1 cellular context compared by ENCODE assay signal in genomic region chr17:77180503-77181330, GRCh38.
TF ChIP-seq lines count a peak whose summit lies in the region.

No MANE protein-coding gene starts in this region.

TF ChIP-seq in HepG2, 621 proteins besides CTCF, POLR2A, EP300 and RAD21 (continued from another document and continues in another):
- TF ChIP-seq ZNF800 (CRISPR knock-in tag; IDR thresholded peaks at IDR 0.05): no peak
- no peak for TF ChIP-seq KDM5B (CRISPR knock-in tag; IDR thresholded peaks at IDR 0.05; ENCODE audit: borderline replicate concordance)
- no peak for TF ChIP-seq AKAP8 (CRISPR knock-in tag; IDR thresholded peaks at IDR 0.05)
- no peak for TF ChIP-seq JUN (CRISPR knock-in tag; IDR thresholded peaks at IDR 0.05)
- TF ChIP-seq, protein P1, sequence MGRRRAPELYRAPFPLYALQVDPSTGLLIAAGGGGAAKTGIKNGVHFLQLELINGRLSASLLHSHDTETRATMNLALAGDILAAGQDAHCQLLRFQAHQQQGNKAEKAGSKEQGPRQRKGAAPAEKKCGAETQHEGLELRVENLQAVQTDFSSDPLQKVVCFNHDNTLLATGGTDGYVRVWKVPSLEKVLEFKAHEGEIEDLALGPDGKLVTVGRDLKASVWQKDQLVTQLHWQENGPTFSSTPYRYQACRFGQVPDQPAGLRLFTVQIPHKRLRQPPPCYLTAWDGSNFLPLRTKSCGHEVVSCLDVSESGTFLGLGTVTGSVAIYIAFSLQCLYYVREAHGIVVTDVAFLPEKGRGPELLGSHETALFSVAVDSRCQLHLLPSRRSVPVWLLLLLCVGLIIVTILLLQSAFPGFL (CRISPR knock-in tag; IDR thresholded peaks at IDR 0.05): no peak
- TF ChIP-seq SOX13 (IDR thresholded peaks at IDR 0.05): no peak
- TF ChIP-seq SOX13 (CRISPR knock-in tag; conservative IDR thresholded peaks at IDR 0.05 in 1 of 2, IDR thresholded peaks at IDR 0.05 in 1 of 2): peak in 1 of 2 experiments; percentile 70; a peak in 2 of 4 replicates
- TF ChIP-seq, protein P2, sequence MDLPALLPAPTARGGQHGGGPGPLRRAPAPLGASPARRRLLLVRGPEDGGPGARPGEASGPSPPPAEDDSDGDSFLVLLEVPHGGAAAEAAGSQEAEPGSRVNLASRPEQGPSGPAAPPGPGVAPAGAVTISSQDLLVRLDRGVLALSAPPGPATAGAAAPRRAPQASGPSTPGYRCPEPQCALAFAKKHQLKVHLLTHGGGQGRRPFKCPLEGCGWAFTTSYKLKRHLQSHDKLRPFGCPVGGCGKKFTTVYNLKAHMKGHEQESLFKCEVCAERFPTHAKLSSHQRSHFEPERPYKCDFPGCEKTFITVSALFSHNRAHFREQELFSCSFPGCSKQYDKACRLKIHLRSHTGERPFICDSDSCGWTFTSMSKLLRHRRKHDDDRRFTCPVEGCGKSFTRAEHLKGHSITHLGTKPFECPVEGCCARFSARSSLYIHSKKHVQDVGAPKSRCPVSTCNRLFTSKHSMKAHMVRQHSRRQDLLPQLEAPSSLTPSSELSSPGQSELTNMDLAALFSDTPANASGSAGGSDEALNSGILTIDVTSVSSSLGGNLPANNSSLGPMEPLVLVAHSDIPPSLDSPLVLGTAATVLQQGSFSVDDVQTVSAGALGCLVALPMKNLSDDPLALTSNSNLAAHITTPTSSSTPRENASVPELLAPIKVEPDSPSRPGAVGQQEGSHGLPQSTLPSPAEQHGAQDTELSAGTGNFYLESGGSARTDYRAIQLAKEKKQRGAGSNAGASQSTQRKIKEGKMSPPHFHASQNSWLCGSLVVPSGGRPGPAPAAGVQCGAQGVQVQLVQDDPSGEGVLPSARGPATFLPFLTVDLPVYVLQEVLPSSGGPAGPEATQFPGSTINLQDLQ (CRISPR knock-in tag; IDR thresholded peaks at IDR 0.05): no peak
- peak; percentile 30; the same call in 1 of the 2 replicates for TF ChIP-seq NR2F6 (IDR thresholded peaks at IDR 0.05)
- peak; percentile 64; the same call in 1 of the 2 replicates for TF ChIP-seq NR2F6 (CRISPR knock-in tag; IDR thresholded peaks at IDR 0.05)
- TF ChIP-seq REPIN1 (CRISPR knock-in tag; IDR thresholded peaks at IDR 0.05; ENCODE audit: borderline replicate concordance, low read depth): no peak
- no peak for TF ChIP-seq ZNF432 (CRISPR knock-in tag; IDR thresholded peaks at IDR 0.05; ENCODE audit: borderline replicate concordance)
- no peak for TF ChIP-seq SAFB2 (CRISPR knock-in tag; IDR thresholded peaks at IDR 0.05; ENCODE audit: borderline replicate concordance, low read depth)
- TF ChIP-seq ZNF10 (CRISPR knock-in tag; IDR thresholded peaks at IDR 0.05; ENCODE audit: borderline replicate concordance, low read depth): no peak
- no peak for TF ChIP-seq ZNF589 (CRISPR knock-in tag; conservative IDR thresholded peaks at IDR 0.05)
- TF ChIP-seq ZC3H4 (CRISPR knock-in tag; IDR thresholded peaks at IDR 0.05; ENCODE audit: borderline replicate concordance): no peak
- TF ChIP-seq HBP1 (CRISPR knock-in tag; IDR thresholded peaks at IDR 0.05; ENCODE audit: low read depth): 0 out of 2 replicates have a peak, but pooled peaks have one; percentile 69
- no peak for TF ChIP-seq SMAD1 (CRISPR knock-in tag; IDR thresholded peaks at IDR 0.05; ENCODE audit: borderline replicate concordance, low read depth)
- TF ChIP-seq ZNF562 (CRISPR knock-in tag; IDR thresholded peaks at IDR 0.05; ENCODE audit: borderline replicate concordance): no peak
- TF ChIP-seq NFKBIZ (CRISPR knock-in tag; IDR thresholded peaks at IDR 0.05): no peak
- no peak for TF ChIP-seq ZNF556 (CRISPR knock-in tag; IDR thresholded peaks at IDR 0.05; ENCODE audit: borderline replicate concordance)
- TF ChIP-seq ZNF33B (CRISPR knock-in tag; IDR thresholded peaks at IDR 0.05): no peak
- TF ChIP-seq, protein P3, sequence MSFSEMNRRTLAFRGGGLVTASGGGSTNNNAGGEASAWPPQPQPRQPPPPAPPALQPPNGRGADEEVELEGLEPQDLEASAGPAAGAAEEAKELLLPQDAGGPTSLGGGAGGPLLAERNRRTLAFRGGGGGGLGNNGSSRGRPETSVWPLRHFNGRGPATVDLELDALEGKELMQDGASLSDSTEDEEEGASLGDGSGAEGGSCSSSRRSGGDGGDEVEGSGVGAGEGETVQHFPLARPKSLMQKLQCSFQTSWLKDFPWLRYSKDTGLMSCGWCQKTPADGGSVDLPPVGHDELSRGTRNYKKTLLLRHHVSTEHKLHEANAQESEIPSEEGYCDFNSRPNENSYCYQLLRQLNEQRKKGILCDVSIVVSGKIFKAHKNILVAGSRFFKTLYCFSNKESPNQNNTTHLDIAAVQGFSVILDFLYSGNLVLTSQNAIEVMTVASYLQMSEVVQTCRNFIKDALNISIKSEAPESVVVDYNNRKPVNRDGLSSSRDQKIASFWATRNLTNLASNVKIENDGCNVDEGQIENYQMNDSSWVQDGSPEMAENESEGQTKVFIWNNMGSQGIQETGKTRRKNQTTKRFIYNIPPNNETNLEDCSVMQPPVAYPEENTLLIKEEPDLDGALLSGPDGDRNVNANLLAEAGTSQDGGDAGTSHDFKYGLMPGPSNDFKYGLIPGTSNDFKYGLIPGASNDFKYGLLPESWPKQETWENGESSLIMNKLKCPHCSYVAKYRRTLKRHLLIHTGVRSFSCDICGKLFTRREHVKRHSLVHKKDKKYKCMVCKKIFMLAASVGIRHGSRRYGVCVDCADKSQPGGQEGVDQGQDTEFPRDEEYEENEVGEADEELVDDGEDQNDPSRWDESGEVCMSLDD (CRISPR knock-in tag; IDR thresholded peaks at IDR 0.05; ENCODE audit: borderline replicate concordance): no peak
- peak; percentile 40; the same call in 1 of the 2 replicates for TF ChIP-seq CEBPB (IDR thresholded peaks at IDR 0.05; ENCODE audit: borderline replicate concordance, low read depth, low read length)
- TF ChIP-seq BRD4 (CRISPR knock-in tag; IDR thresholded peaks at IDR 0.05): no peak
- TF ChIP-seq ZNF460 (CRISPR knock-in tag; IDR thresholded peaks at IDR 0.05; ENCODE audit: borderline replicate concordance): no peak
- TF ChIP-seq ONECUT2 (CRISPR knock-in tag; IDR thresholded peaks at IDR 0.05): no peak
- TF ChIP-seq KLF12 (CRISPR knock-in tag; IDR thresholded peaks at IDR 0.05; ENCODE audit: borderline replicate concordance): 0 out of 2 replicates have a peak, but pooled peaks have one; percentile 35
- TF ChIP-seq, protein P4, sequence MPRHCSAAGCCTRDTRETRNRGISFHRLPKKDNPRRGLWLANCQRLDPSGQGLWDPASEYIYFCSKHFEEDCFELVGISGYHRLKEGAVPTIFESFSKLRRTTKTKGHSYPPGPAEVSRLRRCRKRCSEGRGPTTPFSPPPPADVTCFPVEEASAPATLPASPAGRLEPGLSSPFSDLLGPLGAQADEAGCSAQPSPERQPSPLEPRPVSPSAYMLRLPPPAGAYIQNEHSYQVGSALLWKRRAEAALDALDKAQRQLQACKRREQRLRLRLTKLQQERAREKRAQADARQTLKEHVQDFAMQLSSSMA (CRISPR knock-in tag; IDR thresholded peaks at IDR 0.05): no peak
- TF ChIP-seq NCOR1 (IDR thresholded peaks at IDR 0.05; ENCODE audit: borderline replicate concordance, low read length): 0 out of 2 replicates have a peak, but pooled peaks have one; percentile 19
- TF ChIP-seq CBX2 (IDR thresholded peaks at IDR 0.05; ENCODE audit: low read depth, low read length): no peak
- TF ChIP-seq CBX2 (CRISPR knock-in tag; IDR thresholded peaks at IDR 0.05; ENCODE audit: low read depth): no peak
- TF ChIP-seq HDAC6 (IDR thresholded peaks at IDR 0.05; ENCODE audit: low read depth, low read length): no peak
- TF ChIP-seq, protein P5, sequence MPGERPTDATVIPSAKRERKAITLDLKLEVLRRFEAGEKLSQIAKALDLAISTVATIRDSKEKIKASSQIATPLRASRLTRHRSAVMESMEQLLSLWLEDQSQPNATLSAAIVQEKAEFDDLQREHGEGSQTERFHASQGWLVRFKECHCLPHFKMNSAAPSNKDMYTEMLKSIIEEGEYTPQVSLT (CRISPR knock-in tag; IDR thresholded peaks at IDR 0.05; ENCODE audit: borderline replicate concordance, low read depth): no peak
- TF ChIP-seq NAIF1 (CRISPR knock-in tag; IDR thresholded peaks at IDR 0.05; ENCODE audit: borderline replicate concordance): no peak
- no peak for TF ChIP-seq TCF7L2 (IDR thresholded peaks at IDR 0.05; ENCODE audit: low read depth, low read length)
- TF ChIP-seq RBFOX2 (IDR thresholded peaks at IDR 0.05; ENCODE audit: low read depth, low read length): no peak
- 0 out of 2 replicates have a peak, but pooled peaks have one; percentile 38 for TF ChIP-seq ZSCAN29 (CRISPR knock-in tag; conservative IDR thresholded peaks at IDR 0.05)
- no peak for TF ChIP-seq CREM (IDR thresholded peaks at IDR 0.05)
- no peak for TF ChIP-seq CREM (CRISPR knock-in tag; IDR thresholded peaks at IDR 0.05)
- TF ChIP-seq ZNF253 (CRISPR knock-in tag; IDR thresholded peaks at IDR 0.05; ENCODE audit: borderline replicate concordance): no peak
- no peak for TF ChIP-seq CHCHD3 (CRISPR knock-in tag; IDR thresholded peaks at IDR 0.05)
- no peak for TF ChIP-seq KLF6 (CRISPR knock-in tag; IDR thresholded peaks at IDR 0.05)
- no peak for TF ChIP-seq DNMT1 (CRISPR knock-in tag; IDR thresholded peaks at IDR 0.05)
- TF ChIP-seq, protein P6, sequence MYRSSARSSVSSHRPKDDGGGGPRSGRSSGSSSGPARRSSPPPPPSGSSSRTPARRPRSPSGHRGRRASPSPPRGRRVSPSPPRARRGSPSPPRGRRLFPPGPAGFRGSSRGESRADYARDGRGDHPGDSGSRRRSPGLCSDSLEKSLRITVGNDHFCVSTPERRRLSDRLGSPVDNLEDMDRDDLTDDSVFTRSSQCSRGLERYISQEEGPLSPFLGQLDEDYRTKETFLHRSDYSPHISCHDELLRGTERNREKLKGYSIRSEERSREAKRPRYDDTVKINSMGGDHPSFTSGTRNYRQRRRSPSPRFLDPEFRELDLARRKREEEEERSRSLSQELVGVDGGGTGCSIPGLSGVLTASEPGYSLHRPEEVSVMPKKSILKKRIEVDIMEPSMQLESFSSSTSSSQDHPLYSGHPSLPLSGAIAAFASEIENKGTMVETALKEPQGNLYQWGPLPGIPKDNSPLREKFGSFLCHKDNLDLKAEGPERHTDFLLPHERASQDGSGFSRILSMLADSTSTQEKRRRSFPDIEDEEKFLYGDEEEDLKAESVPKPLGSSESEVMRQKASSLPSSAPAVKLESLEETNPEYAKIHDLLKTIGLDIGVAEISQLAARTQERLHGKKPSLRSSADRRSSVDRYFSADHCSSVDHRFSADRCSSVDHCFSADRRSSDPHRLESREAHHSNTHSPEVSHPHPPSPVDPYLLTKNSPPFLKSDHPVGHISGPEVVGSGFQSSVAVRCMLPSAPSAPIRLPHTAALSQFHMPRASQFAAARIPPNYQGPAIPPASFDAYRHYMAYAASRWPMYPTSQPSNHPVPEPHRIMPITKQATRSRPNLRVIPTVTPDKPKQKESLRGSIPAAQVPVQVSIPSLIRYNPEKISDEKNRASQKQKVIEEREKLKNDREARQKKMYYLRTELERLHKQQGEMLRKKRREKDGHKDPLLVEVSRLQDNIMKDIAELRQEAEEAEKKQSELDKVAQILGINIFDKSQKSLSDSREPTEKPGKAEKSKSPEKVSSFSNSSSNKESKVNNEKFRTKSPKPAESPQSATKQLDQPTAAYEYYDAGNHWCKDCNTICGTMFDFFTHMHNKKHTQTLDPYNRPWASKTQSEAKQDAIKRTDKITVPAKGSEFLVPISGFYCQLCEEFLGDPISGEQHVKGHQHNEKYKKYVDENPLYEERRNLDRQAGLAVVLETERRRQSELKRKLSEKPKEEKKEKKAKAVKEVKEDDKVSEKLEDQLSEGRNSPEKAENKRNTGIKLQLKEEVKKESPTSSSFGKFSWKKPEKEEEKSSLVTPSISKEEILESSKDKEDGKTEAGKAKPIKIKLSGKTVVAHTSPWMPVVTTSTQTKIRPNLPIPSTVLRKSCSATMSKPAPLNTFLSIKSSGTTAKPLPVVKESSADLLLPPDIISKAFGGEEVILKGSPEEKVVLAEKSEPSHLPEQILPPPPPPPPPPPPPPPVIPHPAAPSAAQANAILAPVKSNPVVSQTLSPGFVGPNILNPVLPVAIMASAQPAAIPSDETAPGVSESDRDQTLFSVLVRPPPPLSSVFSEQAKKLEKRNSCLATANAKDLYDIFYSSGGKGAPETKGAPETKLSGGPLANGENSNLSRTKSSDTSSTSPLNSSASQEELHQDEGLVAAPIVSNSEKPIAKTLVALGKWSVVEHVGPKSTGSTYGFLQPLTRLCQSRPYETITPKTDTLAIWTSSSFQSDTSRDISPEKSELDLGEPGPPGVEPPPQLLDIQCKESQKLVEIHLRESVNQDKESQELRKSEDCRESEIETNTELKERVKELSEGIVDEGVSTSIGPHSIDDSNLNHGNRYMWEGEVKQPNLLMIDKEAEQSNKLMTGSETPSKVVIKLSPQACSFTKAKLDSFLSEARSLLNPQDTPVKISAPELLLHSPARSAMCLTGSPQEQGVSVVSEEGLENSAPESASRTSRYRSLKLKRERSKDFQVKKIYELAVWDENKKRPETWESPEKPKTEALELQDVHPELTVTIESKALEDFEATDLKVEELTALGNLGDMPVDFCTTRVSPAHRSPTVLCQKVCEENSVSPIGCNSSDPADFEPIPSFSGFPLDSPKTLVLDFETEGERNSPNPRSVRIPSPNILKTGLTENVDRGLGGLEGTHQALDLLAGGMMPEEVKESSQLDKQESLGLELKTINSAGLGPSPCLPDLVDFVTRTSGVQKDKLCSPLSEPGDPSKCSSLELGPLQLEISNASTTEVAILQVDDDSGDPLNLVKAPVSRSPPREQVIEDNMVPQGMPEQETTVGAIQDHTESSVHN (CRISPR knock-in tag; IDR thresholded peaks at IDR 0.05): no peak
